Comparison of ENCODE assay signal across 20 cellular contexts in genomic region chrX:152520653-152521052, GRCh38.
"Had no signal": no experiment of that assay in that cellular context is flagged by ENCODE, and none has a peak within 500 bp of the region (broad histone marks: within the 10 kb centered on the region; RNA-seq: fewer than 3 reads in every experiment).

No MANE protein-coding gene starts in this region.

- H3K9ac ChIP-seq: neural progenitor cell had no signal

- H3K36me3 Mint-ChIP-seq: activated CD4-positive, alpha-beta memory T cell treated with anti-CD3 and anti-CD28 coated beads for 36 hours; activated naive CD8-positive, alpha-beta T cell treated with anti-CD3 and anti-CD28 coated beads for 36 hours; naive thymus-derived CD4-positive, alpha-beta T cell; neural progenitor cell had no signal

- H3K27me3 ChIP-seq: cardiac muscle cell, hepatocyte, neural progenitor cell, right atrium auricular region, tibial artery, uterus had no signal

- H3K4me1 ChIP-seq: neural progenitor cell, prostate gland, right atrium auricular region, tibial artery, uterus had no signal

- ATAC-seq: activated CD4-positive, alpha-beta T cell treated with anti-CD3 and anti-CD28 coated beads for 36 hours; left cardiac atrium; naive thymus-derived CD4-positive, alpha-beta T cell had no signal

- H3K4me2 ChIP-seq: hepatocyte, neural progenitor cell had no signal

- H3K4me3 Mint-ChIP-seq: activated CD4-positive, alpha-beta memory T cell treated with anti-CD3 and anti-CD28 coated beads for 36 hours; activated CD4-positive, alpha-beta T cell treated with anti-CD3 and anti-CD28 coated beads for 36 hours; activated naive CD8-positive, alpha-beta T cell treated with anti-CD3 and anti-CD28 coated beads for 36 hours; naive thymus-derived CD4-positive, alpha-beta T cell; neural progenitor cell had no signal

- H3K4me3 ChIP-seq: cardiac muscle cell, hepatocyte, neural progenitor cell, prostate gland, right atrium auricular region, tibial artery, uterus had no signal

- H3K79me2 ChIP-seq: hepatocyte had no signal

- DNase-seq: activated CD4-positive, alpha-beta memory T cell treated with anti-CD3 and anti-CD28 coated beads for 36 hours; activated CD4-positive, alpha-beta T cell treated with anti-CD3 and anti-CD28 coated beads for 36 hours; activated naive CD8-positive, alpha-beta T cell treated with anti-CD3 and anti-CD28 coated beads for 36 hours; amniotic stem cell; dermis blood vessel endothelial cell; effector memory CD4-positive, alpha-beta T cell; left cardiac atrium; mesenchymal stem cell; naive thymus-derived CD4-positive, alpha-beta T cell; stimulated activated CD4-positive, alpha-beta T cell treated with anti-CD3 and anti-CD28 coated beads, Interleukin-12 subunit alpha, Interleukin-12 subunit beta, amount 100 ng/mL, for 4 hours; stimulated activated CD4-positive, alpha-beta T cell treated with anti-CD3 and anti-CD28 coated beads, Interleukin-1b, Interleukin-23, amount 100 ng/mL, for 48 hours; stimulated activated CD8-positive, alpha-beta memory T cell treated with anti-CD3 and anti-CD28 coated beads, Interleukin-4, amount 100 ng/mL, for 48 hours; stimulated activated naive CD4-positive, alpha-beta T cell treated with Interleukin-2 at 50 U/mL for 16 hours; tibial artery; uterus had no signal

- H3K36me3 ChIP-seq: cardiac muscle cell, neural progenitor cell, prostate gland, right atrium auricular region, tibial artery, uterus had no signal

- H3K27ac Mint-ChIP-seq: activated CD4-positive, alpha-beta memory T cell treated with anti-CD3 and anti-CD28 coated beads for 36 hours; activated CD4-positive, alpha-beta T cell treated with anti-CD3 and anti-CD28 coated beads for 36 hours; activated naive CD8-positive, alpha-beta T cell treated with anti-CD3 and anti-CD28 coated beads for 36 hours; naive thymus-derived CD4-positive, alpha-beta T cell; neural progenitor cell had no signal

- H3K4me1 Mint-ChIP-seq: activated CD4-positive, alpha-beta T cell treated with anti-CD3 and anti-CD28 coated beads for 36 hours; activated naive CD8-positive, alpha-beta T cell treated with anti-CD3 and anti-CD28 coated beads for 36 hours; neural progenitor cell had no signal

- H3K27me3 Mint-ChIP-seq: activated CD4-positive, alpha-beta memory T cell treated with anti-CD3 and anti-CD28 coated beads for 36 hours had no signal

- H3K9me3 Mint-ChIP-seq: activated CD4-positive, alpha-beta memory T cell treated with anti-CD3 and anti-CD28 coated beads for 36 hours; activated naive CD8-positive, alpha-beta T cell treated with anti-CD3 and anti-CD28 coated beads for 36 hours; neural progenitor cell had no signal

- H3K27ac ChIP-seq: cardiac muscle cell, hepatocyte, neural progenitor cell, prostate gland, right atrium auricular region, tibial artery, uterus had no signal
